ENCODE assay signal across 1 cellular context in the genomic region with DNA sequence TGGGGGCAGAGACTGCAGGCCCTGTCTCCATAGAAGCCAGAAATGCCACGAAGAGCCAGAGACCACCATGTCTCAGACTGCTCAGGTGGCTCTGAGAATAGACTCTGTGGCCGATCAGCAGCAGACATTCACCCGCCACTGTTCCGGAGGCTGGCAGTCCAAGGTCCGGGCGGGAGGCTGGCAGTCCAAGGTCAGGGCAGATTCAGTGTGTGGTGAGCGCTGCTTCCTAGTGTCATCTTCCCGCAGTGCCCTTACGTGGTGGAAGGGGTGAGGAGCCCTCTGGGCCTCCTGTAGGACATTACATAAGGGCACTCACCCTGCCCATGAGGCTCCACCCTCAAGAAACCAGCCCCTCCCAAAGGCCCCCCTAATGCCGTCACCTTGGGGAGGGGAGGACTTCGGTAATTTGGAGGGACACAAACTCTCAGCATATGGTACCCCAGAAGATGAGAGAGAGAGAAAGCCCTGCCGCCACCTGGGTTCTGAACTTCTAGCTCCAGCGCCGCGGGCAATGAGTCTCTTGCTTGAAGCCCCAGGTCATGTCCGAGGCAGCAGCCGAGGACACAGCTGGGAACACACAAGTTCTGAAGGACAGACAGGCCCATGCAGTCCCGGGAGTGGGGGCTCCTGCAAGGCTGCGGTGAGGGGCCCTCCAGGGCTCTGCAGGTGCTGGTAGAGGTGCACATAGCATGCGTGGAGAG.
TF ChIP-seq lines count a peak whose summit lies in the region.

No MANE protein-coding gene starts in this region.

TF ChIP-seq in HepG2, 621 proteins besides CTCF, POLR2A, EP300 and RAD21 (continued from another document and continues in another):
- TF ChIP-seq, protein P1, sequence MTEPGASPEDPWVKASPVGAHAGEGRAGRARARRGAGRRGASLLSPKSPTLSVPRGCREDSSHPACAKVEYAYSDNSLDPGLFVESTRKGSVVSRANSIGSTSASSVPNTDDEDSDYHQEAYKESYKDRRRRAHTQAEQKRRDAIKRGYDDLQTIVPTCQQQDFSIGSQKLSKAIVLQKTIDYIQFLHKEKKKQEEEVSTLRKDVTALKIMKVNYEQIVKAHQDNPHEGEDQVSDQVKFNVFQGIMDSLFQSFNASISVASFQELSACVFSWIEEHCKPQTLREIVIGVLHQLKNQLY (CRISPR knock-in tag; IDR thresholded peaks at IDR 0.05): peak; percentile 79
- TF ChIP-seq, protein P2, sequence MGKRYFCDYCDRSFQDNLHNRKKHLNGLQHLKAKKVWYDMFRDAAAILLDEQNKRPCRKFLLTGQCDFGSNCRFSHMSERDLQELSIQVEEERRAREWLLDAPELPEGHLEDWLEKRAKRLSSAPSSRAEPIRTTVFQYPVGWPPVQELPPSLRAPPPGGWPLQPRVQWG (CRISPR knock-in tag; IDR thresholded peaks at IDR 0.05; ENCODE audit: borderline replicate concordance, low read depth): no peak
- TF ChIP-seq ZMAT3 (CRISPR knock-in tag; conservative IDR thresholded peaks at IDR 0.05) (0 out of 2 replicates have a peak, but pooled peaks have one; percentile 69), SP4 (CRISPR knock-in tag; IDR thresholded peaks at IDR 0.05) (peak; percentile 35; the same call in 1 of the 2 replicates), IRF2 (CRISPR knock-in tag; IDR thresholded peaks at IDR 0.05) (peak; percentile 70; the same call in 1 of the 2 replicates), FOXC1 (CRISPR knock-in tag; IDR thresholded peaks at IDR 0.05; ENCODE audit: borderline replicate concordance) (peak; percentile 54; the same call in 1 of the 2 replicates), ZNF678 (CRISPR knock-in tag; IDR thresholded peaks at IDR 0.05) (0 out of 2 replicates have a peak, but pooled peaks have one; percentile 47), YY1 (IDR thresholded peaks at IDR 0.05; ENCODE audit: insufficient read depth, insufficient replicate concordance, low read depth, low read length) (peak; percentile 47), ZBTB8A (CRISPR knock-in tag; IDR thresholded peaks at IDR 0.05; ENCODE audit: borderline replicate concordance, low read depth) (0 out of 2 replicates have a peak, but pooled peaks have one; percentile 42), ZFP62 (CRISPR knock-in tag; IDR thresholded peaks at IDR 0.05) (no peak), MTF2 (CRISPR knock-in tag; IDR thresholded peaks at IDR 0.05; ENCODE audit: borderline replicate concordance) (0 out of 2 replicates have a peak, but pooled peaks have one; percentile 46), ZNF549 (CRISPR knock-in tag; IDR thresholded peaks at IDR 0.05) (no peak), RXRA (CRISPR knock-in tag; IDR thresholded peaks at IDR 0.05) (peak; percentile 96), NPAS2 (CRISPR knock-in tag; IDR thresholded peaks at IDR 0.05; ENCODE audit: borderline replicate concordance) (no peak), YEATS2 (CRISPR knock-in tag; IDR thresholded peaks at IDR 0.05; ENCODE audit: borderline replicate concordance) (no peak; the same call in 1 of the 2 replicates), ZNF383 (CRISPR knock-in tag; IDR thresholded peaks at IDR 0.05; ENCODE audit: borderline replicate concordance) (no peak), RFX3 (CRISPR knock-in tag; IDR thresholded peaks at IDR 0.05) (no peak), DNMT3B (CRISPR knock-in tag; conservative IDR thresholded peaks at IDR 0.05) (no peak), SAP130 (CRISPR knock-in tag; IDR thresholded peaks at IDR 0.05; ENCODE audit: low read depth) (peak; percentile 77), CHCHD3 (CRISPR knock-in tag; IDR thresholded peaks at IDR 0.05) (no peak), SRSF9 (IDR thresholded peaks at IDR 0.05; ENCODE audit: borderline replicate concordance, insufficient read depth, low read depth, low read length, poor library complexity, severe bottlenecking) (no peak), ZNF816 (CRISPR knock-in tag; IDR thresholded peaks at IDR 0.05; ENCODE audit: borderline replicate concordance) (no peak), MBNL3 (CRISPR knock-in tag; conservative IDR thresholded peaks at IDR 0.05) (no peak), HMG20B (CRISPR knock-in tag; conservative IDR thresholded peaks at IDR 0.05) (0 out of 2 replicates have a peak, but pooled peaks have one; percentile 20), U2AF2 (IDR thresholded peaks at IDR 0.05; ENCODE audit: low read depth, low read length) (no peak), SNAPC2 (CRISPR knock-in tag; IDR thresholded peaks at IDR 0.05) (no peak), MLLT10 (CRISPR knock-in tag; IDR thresholded peaks at IDR 0.05) (no peak), PAX8 (CRISPR knock-in tag; IDR thresholded peaks at IDR 0.05; ENCODE audit: borderline replicate concordance) (no peak), NFIC (IDR thresholded peaks at IDR 0.05; ENCODE audit: low read length) (no peak), ZNF101 (CRISPR knock-in tag; IDR thresholded peaks at IDR 0.05; ENCODE audit: borderline replicate concordance, low read depth) (no peak), NCOR1 (IDR thresholded peaks at IDR 0.05; ENCODE audit: borderline replicate concordance, low read length) (peak; percentile 80; the same call in 1 of the 2 replicates)
- TF ChIP-seq, protein P3, sequence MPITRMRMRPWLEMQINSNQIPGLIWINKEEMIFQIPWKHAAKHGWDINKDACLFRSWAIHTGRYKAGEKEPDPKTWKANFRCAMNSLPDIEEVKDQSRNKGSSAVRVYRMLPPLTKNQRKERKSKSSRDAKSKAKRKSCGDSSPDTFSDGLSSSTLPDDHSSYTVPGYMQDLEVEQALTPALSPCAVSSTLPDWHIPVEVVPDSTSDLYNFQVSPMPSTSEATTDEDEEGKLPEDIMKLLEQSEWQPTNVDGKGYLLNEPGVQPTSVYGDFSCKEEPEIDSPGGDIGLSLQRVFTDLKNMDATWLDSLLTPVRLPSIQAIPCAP (CRISPR knock-in tag; IDR thresholded peaks at IDR 0.05; ENCODE audit: low read depth): no peak
- TF ChIP-seq, protein P4, sequence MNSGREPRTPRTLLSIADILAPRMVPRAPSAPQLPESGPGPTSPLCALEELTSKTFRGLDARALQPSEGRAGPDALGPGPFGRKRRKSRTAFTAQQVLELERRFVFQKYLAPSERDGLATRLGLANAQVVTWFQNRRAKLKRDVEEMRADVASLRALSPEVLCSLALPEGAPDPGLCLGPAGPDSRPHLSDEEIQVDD (CRISPR knock-in tag; IDR thresholded peaks at IDR 0.05; ENCODE audit: borderline replicate concordance): no peak
- TF ChIP-seq, protein P5, sequence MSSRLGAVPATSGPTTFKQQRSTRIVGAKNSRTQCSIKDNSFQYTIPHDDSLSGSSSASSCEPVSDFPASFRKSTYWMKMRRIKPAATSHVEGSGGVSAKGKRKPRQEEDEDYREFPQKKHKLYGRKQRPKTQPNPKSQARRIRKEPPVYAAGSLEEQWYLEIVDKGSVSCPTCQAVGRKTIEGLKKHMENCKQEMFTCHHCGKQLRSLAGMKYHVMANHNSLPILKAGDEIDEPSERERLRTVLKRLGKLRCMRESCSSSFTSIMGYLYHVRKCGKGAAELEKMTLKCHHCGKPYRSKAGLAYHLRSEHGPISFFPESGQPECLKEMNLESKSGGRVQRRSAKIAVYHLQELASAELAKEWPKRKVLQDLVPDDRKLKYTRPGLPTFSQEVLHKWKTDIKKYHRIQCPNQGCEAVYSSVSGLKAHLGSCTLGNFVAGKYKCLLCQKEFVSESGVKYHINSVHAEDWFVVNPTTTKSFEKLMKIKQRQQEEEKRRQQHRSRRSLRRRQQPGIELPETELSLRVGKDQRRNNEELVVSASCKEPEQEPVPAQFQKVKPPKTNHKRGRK (CRISPR knock-in tag; IDR thresholded peaks at IDR 0.05): no peak
- TF ChIP-seq, protein P6, sequence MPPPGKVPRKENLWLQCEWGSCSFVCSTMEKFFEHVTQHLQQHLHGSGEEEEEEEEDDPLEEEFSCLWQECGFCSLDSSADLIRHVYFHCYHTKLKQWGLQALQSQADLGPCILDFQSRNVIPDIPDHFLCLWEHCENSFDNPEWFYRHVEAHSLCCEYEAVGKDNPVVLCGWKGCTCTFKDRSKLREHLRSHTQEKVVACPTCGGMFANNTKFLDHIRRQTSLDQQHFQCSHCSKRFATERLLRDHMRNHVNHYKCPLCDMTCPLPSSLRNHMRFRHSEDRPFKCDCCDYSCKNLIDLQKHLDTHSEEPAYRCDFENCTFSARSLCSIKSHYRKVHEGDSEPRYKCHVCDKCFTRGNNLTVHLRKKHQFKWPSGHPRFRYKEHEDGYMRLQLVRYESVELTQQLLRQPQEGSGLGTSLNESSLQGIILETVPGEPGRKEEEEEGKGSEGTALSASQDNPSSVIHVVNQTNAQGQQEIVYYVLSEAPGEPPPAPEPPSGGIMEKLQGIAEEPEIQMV (CRISPR knock-in tag; IDR thresholded peaks at IDR 0.05; ENCODE audit: low read depth): peak; percentile 70; the same call in 1 of the 2 replicates
- TF ChIP-seq, protein P7, sequence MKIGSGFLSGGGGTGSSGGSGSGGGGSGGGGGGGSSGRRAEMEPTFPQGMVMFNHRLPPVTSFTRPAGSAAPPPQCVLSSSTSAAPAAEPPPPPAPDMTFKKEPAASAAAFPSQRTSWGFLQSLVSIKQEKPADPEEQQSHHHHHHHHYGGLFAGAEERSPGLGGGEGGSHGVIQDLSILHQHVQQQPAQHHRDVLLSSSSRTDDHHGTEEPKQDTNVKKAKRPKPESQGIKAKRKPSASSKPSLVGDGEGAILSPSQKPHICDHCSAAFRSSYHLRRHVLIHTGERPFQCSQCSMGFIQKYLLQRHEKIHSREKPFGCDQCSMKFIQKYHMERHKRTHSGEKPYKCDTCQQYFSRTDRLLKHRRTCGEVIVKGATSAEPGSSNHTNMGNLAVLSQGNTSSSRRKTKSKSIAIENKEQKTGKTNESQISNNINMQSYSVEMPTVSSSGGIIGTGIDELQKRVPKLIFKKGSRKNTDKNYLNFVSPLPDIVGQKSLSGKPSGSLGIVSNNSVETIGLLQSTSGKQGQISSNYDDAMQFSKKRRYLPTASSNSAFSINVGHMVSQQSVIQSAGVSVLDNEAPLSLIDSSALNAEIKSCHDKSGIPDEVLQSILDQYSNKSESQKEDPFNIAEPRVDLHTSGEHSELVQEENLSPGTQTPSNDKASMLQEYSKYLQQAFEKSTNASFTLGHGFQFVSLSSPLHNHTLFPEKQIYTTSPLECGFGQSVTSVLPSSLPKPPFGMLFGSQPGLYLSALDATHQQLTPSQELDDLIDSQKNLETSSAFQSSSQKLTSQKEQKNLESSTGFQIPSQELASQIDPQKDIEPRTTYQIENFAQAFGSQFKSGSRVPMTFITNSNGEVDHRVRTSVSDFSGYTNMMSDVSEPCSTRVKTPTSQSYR (CRISPR knock-in tag; IDR thresholded peaks at IDR 0.05; ENCODE audit: borderline replicate concordance): peak; percentile 46; the same call in 1 of the 2 replicates
- TF ChIP-seq, protein P8, sequence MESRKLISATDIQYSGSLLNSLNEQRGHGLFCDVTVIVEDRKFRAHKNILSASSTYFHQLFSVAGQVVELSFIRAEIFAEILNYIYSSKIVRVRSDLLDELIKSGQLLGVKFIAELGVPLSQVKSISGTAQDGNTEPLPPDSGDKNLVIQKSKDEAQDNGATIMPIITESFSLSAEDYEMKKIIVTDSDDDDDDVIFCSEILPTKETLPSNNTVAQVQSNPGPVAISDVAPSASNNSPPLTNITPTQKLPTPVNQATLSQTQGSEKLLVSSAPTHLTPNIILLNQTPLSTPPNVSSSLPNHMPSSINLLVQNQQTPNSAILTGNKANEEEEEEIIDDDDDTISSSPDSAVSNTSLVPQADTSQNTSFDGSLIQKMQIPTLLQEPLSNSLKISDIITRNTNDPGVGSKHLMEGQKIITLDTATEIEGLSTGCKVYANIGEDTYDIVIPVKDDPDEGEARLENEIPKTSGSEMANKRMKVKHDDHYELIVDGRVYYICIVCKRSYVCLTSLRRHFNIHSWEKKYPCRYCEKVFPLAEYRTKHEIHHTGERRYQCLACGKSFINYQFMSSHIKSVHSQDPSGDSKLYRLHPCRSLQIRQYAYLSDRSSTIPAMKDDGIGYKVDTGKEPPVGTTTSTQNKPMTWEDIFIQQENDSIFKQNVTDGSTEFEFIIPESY (CRISPR knock-in tag; IDR thresholded peaks at IDR 0.05): peak; percentile 75
- TF ChIP-seq, protein P9, sequence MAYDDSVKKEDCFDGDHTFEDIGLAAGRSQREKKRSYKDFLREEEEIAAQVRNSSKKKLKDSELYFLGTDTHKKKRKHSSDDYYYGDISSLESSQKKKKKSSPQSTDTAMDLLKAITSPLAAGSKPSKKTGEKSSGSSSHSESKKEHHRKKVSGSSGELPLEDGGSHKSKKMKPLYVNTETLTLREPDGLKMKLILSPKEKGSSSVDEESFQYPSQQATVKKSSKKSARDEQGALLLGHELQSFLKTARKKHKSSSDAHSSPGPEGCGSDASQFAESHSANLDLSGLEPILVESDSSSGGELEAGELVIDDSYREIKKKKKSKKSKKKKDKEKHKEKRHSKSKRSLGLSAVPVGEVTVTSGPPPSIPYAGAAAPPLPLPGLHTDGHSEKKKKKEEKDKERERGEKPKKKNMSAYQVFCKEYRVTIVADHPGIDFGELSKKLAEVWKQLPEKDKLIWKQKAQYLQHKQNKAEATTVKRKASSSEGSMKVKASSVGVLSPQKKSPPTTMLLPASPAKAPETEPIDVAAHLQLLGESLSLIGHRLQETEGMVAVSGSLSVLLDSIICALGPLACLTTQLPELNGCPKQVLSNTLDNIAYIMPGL (CRISPR knock-in tag; IDR thresholded peaks at IDR 0.05; ENCODE audit: borderline replicate concordance in 1 of 2, low read depth in 1 of 2): 0 out of 4 replicates have a peak, but pooled peaks of 1 of the 2 experiments have one; percentile 22
- TF ChIP-seq, protein P10, sequence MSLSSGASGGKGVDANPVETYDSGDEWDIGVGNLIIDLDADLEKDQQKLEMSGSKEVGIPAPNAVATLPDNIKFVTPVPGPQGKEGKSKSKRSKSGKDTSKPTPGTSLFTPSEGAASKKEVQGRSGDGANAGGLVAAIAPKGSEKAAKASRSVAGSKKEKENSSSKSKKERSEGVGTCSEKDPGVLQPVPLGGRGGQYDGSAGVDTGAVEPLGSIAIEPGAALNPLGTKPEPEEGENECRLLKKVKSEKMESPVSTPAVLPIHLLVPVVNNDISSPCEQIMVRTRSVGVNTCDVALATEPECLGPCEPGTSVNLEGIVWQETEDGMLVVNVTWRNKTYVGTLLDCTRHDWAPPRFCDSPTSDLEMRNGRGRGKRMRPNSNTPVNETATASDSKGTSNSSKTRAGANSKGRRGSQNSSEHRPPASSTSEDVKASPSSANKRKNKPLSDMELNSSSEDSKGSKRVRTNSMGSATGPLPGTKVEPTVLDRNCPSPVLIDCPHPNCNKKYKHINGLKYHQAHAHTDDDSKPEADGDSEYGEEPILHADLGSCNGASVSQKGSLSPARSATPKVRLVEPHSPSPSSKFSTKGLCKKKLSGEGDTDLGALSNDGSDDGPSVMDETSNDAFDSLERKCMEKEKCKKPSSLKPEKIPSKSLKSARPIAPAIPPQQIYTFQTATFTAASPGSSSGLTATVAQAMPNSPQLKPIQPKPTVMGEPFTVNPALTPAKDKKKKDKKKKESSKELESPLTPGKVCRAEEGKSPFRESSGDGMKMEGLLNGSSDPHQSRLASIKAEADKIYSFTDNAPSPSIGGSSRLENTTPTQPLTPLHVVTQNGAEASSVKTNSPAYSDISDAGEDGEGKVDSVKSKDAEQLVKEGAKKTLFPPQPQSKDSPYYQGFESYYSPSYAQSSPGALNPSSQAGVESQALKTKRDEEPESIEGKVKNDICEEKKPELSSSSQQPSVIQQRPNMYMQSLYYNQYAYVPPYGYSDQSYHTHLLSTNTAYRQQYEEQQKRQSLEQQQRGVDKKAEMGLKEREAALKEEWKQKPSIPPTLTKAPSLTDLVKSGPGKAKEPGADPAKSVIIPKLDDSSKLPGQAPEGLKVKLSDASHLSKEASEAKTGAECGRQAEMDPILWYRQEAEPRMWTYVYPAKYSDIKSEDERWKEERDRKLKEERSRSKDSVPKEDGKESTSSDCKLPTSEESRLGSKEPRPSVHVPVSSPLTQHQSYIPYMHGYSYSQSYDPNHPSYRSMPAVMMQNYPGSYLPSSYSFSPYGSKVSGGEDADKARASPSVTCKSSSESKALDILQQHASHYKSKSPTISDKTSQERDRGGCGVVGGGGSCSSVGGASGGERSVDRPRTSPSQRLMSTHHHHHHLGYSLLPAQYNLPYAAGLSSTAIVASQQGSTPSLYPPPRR (CRISPR knock-in tag; IDR thresholded peaks at IDR 0.05; ENCODE audit: borderline replicate concordance): peak; percentile 79; the same call in 1 of the 2 replicates
